Comparison of ENCODE assay signal across 11 cellular contexts in genomic region chr4:70608324-70608723, GRCh38. TPM values are rescaled to one million over a fixed set of nuclear protein-coding genes. Genes with fewer than 3 reads are reported as not detected.
"Had no signal": no experiment of that assay in that cellular context is flagged by ENCODE, and none has a peak within 500 bp of the region (broad histone marks: within the 10 kb centered on the region; RNA-seq: fewer than 3 reads in every experiment).

No MANE protein-coding gene starts in this region.

- H2AFZ ChIP-seq: GM23338 had no signal

- H3K4me2 ChIP-seq: GM23338 had no signal

- H3K4me3 ChIP-seq: GM23338, HAP-1 had no signal

- ATAC-seq: GM23338, HCT116, HepG2 had no signal

- DNase-seq: H7, HFFc6, KG1 had no signal

- H3K9me3 ChIP-seq: HAP-1 had no signal

- FAIRE-seq: HepG2 had no signal

- H3K4me1 ChIP-seq: HAP-1 had no signal

- H3K36me3 ChIP-seq: HAP-1 had no signal

- H3K27ac ChIP-seq: HL-60 had no signal

RNA-seq across cellular contexts. Expression of gene AMBN, which starts 16.3 kb away (rescaled TPM):
- total RNA-seq: GM23338, H7, HepG2, HFFc6, HT1080 had no signal
- polyA plus RNA-seq: GM23338, HepG2, IgD-negative memory B cell had no signal

RNA-seq across cellular contexts. Expression of gene ENAM, which starts 20.2 kb away (rescaled TPM):
- total RNA-seq: GM23338, H4, H7, HepG2, HT1080 had no signal
- polyA plus RNA-seq: GM23338, HepG2 had no signal

RNA-seq across cellular contexts. Expression of gene JCHAIN, which starts 58.0 kb away (rescaled TPM):
- total RNA-seq: GM23338, H7, HepG2, HT1080 had no signal
- polyA plus RNA-seq: HepG2 had no signal
